Comparison of ENCODE assay signal across 8 cellular contexts in the genomic region with DNA sequence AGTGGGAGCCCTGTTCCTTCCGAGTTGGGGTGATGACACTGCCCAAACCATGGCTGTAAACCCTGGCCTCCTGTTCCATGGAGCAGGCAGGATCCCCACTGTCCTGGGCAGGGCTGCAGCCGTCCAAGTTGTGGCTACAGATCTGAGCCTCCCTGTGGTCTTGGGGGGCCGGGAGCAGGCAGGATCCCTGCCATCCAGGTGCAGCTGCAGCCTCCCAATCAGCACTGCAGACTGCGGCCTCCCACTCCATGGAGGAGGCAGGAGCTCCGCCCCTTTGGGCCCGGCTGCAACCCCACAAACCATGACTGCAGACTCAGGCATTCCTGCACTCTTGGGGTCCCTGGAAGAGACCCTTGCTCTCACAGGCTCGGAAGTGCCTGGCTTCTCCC.
"Had no signal": no experiment of that assay in that cellular context is flagged by ENCODE, and none has a peak within 500 bp of the region (broad histone marks: within the 10 kb centered on the region; RNA-seq: fewer than 3 reads in every experiment).

No MANE protein-coding gene starts in this region.

- H3K9me3 Mint-ChIP-seq: activated T-helper 2 cell treated with anti-CD3 and anti-CD28 coated beads, Interferon-gamma antibody, Interleukin-2, Interleukin-4, amounts not matched to agents 10 μg/mL and 5 μg/mL and 100 μg/mL, durations not matched to agents 14 hours and 24 hours and 36 hours had no signal

- H3K27ac Mint-ChIP-seq: activated T-helper 2 cell treated with anti-CD3 and anti-CD28 coated beads, Interferon-gamma antibody, Interleukin-2, Interleukin-4, amounts not matched to agents 10 μg/mL and 5 μg/mL and 100 μg/mL, durations not matched to agents 14 hours and 24 hours and 36 hours had no signal

- DNase-seq: activated CD4-positive, alpha-beta T cell treated with anti-CD3 and anti-CD28 coated beads for 1 hour; activated CD4-positive, alpha-beta T cell treated with anti-CD3 and anti-CD28 coated beads, Interleukin-2, amount 50 U/mL, for 48 hours; activated naive CD4-positive, alpha-beta T cell treated with anti-CD3 and anti-CD28 coated beads, Interleukin-2, amount 50 U/mL, for 16 hours; midbrain; stimulated activated CD4-positive, alpha-beta T cell treated with anti-CD3 and anti-CD28 coated beads, Interleukin-4, amount 100 ng/mL, for 4 hours; stimulated activated CD8-positive, alpha-beta memory T cell treated with anti-CD3 and anti-CD28 coated beads, Interleukin-4, amount 100 ng/mL, for 48 hours; testis had no signal
